Comparison of ENCODE assay signal across 1 cellular context in genomic region chr18:58046087-58046793, GRCh38.
TF ChIP-seq lines count a peak whose summit lies in the region.

No MANE protein-coding gene starts in this region.

TF ChIP-seq in HEK293, 187 proteins besides CTCF, POLR2A, EP300 and RAD21 (continued from another document):
- TF ChIP-seq ZNF449 (tag by site-specific recombination; IDR thresholded peaks at IDR 0.05) (no peak), PRDM10 (tag by site-specific recombination; IDR thresholded peaks at IDR 0.05) (peak; percentile 79), ZBTB26 (tag by site-specific recombination; optimal IDR thresholded peaks at IDR 0.05) (no peak), ZNF169 (tag by site-specific recombination; IDR thresholded peaks at IDR 0.05) (no peak), BCL6B (tag by site-specific recombination; IDR thresholded peaks at IDR 0.05) (peak; percentile 12; the same call in 1 of the 2 replicates), GLIS1 (tag by site-specific recombination; IDR thresholded peaks at IDR 0.05) (peak; percentile 43), PRDM1 (tag by site-specific recombination; IDR thresholded peaks at IDR 0.05) (peak; percentile 89), HOXC10 (CRISPR knock-in tag; IDR thresholded peaks at IDR 0.05) (no peak), OSR2 (tag by site-specific recombination; IDR thresholded peaks at IDR 0.05) (peak; percentile 50), ZNF350 (tag by site-specific recombination; IDR thresholded peaks at IDR 0.05) (no peak), ZNF747 (tag by site-specific recombination; IDR thresholded peaks at IDR 0.05) (no peak), ZNF121 (tag by site-specific recombination; IDR thresholded peaks at IDR 0.05) (no peak)
